ENCODE assay signal across 13 cellular contexts in the genomic region with DNA sequence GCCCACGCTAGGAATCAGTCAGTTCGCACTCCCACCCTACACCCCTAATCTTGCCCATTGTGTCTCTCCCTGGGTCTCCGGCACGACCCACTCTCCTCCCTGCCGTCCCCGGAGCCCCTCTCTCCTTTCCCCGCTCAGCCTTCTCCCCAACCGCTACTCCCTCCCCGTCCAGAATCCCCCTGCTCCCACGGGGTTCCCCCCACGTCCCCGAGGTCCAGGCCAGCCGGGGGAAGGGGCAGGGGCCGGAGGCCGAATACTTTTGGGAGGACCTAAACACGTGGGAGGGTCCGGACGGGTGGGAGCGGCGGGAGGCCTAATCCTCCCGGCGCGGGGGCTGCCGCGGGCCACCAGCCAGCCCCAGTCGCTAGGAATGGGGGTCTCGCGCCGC. TPM values are rescaled to one million over a fixed set of nuclear protein-coding genes. Genes with fewer than 3 reads are reported as not detected.
DNase-seq lines count a peak whose midpoint lies in the region; ATAC-seq and TF ChIP-seq lines count a peak whose summit lies in the region.
"Had no signal": no experiment of that assay in that cellular context is flagged by ENCODE, and none has a peak within 500 bp of the region (broad histone marks: within the 10 kb centered on the region; RNA-seq: fewer than 3 reads in every experiment).

No MANE protein-coding gene starts in this region.

- H3K4me1 Mint-ChIP-seq in stimulated activated naive B cell treated with anti-CD40 and anti-IgM and Interleukin-4, amounts not matched to agents 10 μg/mL and 1 μg/mL and 100 μg/mL, for 72 hours: peaks cover 24 to 31% of the 10 kb centered on the region in 2 donors

- TF ChIP-seq POLR2A in IMR-90 (IDR thresholded peaks at IDR 0.05; ENCODE audit: low read depth, low read length): no peak

- H3K36me3 ChIP-seq in IMR-90 (ENCODE audit: control insufficient read depth, insufficient read depth, low read length) (no peaks in the 10 kb centered on the region), fibroblast of lung (ENCODE audit: control insufficient read depth, insufficient read depth, low read length) (no peaks in the 10 kb centered on the region), mucosa of descending colon (ENCODE audit: low read depth) (no peaks in the 10 kb centered on the region)

- H3K27ac ChIP-seq in IMR-90 (ENCODE audit: insufficient read depth, low read length): peak overlapping the region; percentile 34; the same call in 1 of the 2 replicates
- H3K27ac ChIP-seq in fibroblast of lung (ENCODE audit: insufficient read depth, low read length): no peak overlapping the region
- H3K27ac ChIP-seq: epithelial cell of prostate had no signal

- H3K4me3 ChIP-seq in IMR-90 (ENCODE audit: insufficient read depth, low read depth, low read length): peak overlapping the region; percentile 14; the same call in 1 of the 2 replicates
- peak overlapping the region in 3 of 4 experiments; percentile 14 to 65 (median 46) for H3K4me3 ChIP-seq in fibroblast of lung (replicated peaks in 1 of 4; ENCODE audit: control extremely low read depth in 1 of 4, insufficient read depth in 1 of 4, low read depth in 3 of 4, low read length in 4 of 4)
- H3K4me3 ChIP-seq in mucosa of descending colon: peak overlapping the region; percentile 24

- H4K91ac ChIP-seq in IMR-90 (ENCODE audit: insufficient read depth, low read depth, low read length): no peak overlapping the region

- H2AK9ac ChIP-seq in IMR-90 (replicated peaks; ENCODE audit: low read depth, low read length, poor library complexity): no peak overlapping the region

- POLR2A ChIA-PET in IMR-90 (lab: Charles Lee; ENCODE audit: unreplicated experiment): no interaction called here

- no peak overlapping the region for H2BK120ac ChIP-seq in IMR-90 (ENCODE audit: low read depth, low read length)

- 0 out of 2 replicates have a peak, but pooled peaks cover 3% of the 10 kb centered on the region for H4K20me1 ChIP-seq in IMR-90 (ENCODE audit: insufficient read depth, low read length)
- H4K20me1 ChIP-seq in fibroblast of lung (ENCODE audit: control insufficient read depth, extremely low read depth, insufficient read depth, low read length): no peaks in the 10 kb centered on the region

- H3K4me3 Mint-ChIP-seq in stimulated activated naive B cell treated with anti-CD40 and anti-IgM and Interleukin-4, amounts not matched to agents 10 μg/mL and 1 μg/mL and 100 μg/mL, for 72 hours: peak overlapping the region; percentile 55 to 71
- H3K4me3 Mint-ChIP-seq: activated naive CD8-positive, alpha-beta T cell; CD4-positive, alpha-beta memory T cell had no signal

- H2BK20ac ChIP-seq in IMR-90 (ENCODE audit: low read depth, low read length): no peak overlapping the region

- H3K4me1 ChIP-seq in IMR-90 (ENCODE audit: control insufficient read depth, insufficient read depth, low read length): peaks cover 24% of the 10 kb centered on the region
- peaks cover 9% of the 10 kb centered on the region for H3K4me1 ChIP-seq in fibroblast of lung (ENCODE audit: control insufficient read depth, extremely low read depth, insufficient read depth, low read length)
- peaks cover 42% of the 10 kb centered on the region for H3K4me1 ChIP-seq in mucosa of descending colon (ENCODE audit: low read depth)

- H3K27me3 ChIP-seq in IMR-90 (ENCODE audit: control insufficient read depth, insufficient read depth, low read length): peaks cover 21% of the 10 kb centered on the region
- peaks cover 31% of the 10 kb centered on the region for H3K27me3 ChIP-seq in fibroblast of lung (ENCODE audit: control insufficient read depth, insufficient read depth, low read length)

- no peak overlapping the region for H4K8ac ChIP-seq in IMR-90 (ENCODE audit: low read depth in 2 of 2, low read length in 2 of 2)

- H3K27ac Mint-ChIP-seq in stimulated activated naive B cell treated with anti-CD40 and anti-IgM and Interleukin-4, amounts not matched to agents 10 μg/mL and 1 μg/mL and 100 μg/mL, for 72 hours: no peak overlapping the region
- H3K27ac Mint-ChIP-seq: activated naive CD8-positive, alpha-beta T cell; CD4-positive, alpha-beta memory T cell had no signal

- H3K27me3 Mint-ChIP-seq in stimulated activated naive B cell treated with anti-CD40 and anti-IgM and Interleukin-4, amounts not matched to agents 10 μg/mL and 1 μg/mL and 100 μg/mL, for 72 hours: peaks cover 32 to 36% of the 10 kb centered on the region in 2 donors
- H3K27me3 Mint-ChIP-seq: activated naive CD8-positive, alpha-beta T cell had no signal

- H2BK15ac ChIP-seq in IMR-90 (ENCODE audit: low read depth, low read length): no peak overlapping the region

- CTCF ChIA-PET in IMR-90 (lab: Yijun Ruan, JAX): no interaction called here

- H3K4ac ChIP-seq in IMR-90 (ENCODE audit: low read depth, low read length): no peak overlapping the region

- peaks cover 4 to 8% of the 10 kb centered on the region in 2 donors for H3K9me3 Mint-ChIP-seq in stimulated activated naive B cell treated with anti-CD40 and anti-IgM and Interleukin-4, amounts not matched to agents 10 μg/mL and 1 μg/mL and 100 μg/mL, for 72 hours

- H3K9me3 ChIP-seq in IMR-90 (ENCODE audit: control insufficient read depth, insufficient read depth, low read length) (peaks cover 14% of the 10 kb centered on the region), fibroblast of lung (ENCODE audit: control insufficient read depth, insufficient read depth, low read depth, low read length) (no peaks in the 10 kb centered on the region), mucosa of descending colon (peaks cover 6% of the 10 kb centered on the region)

- peak overlapping the region; percentile 36; the same call in 1 of the 2 replicates for H3K4me2 ChIP-seq in IMR-90 (ENCODE audit: low read depth, low read length)
- peak overlapping the region; percentile 25 for H3K4me2 ChIP-seq in fibroblast of lung (ENCODE audit: extremely low read depth, insufficient read depth, low read length)

- no peak overlapping the region for H3K23ac ChIP-seq in IMR-90 (ENCODE audit: low read depth, low read length)

- H2BK5ac ChIP-seq in IMR-90 (ENCODE audit: low read depth, low read length, poor library complexity, severe bottlenecking): no peak overlapping the region

- H3K14ac ChIP-seq in IMR-90 (replicated peaks; ENCODE audit: low read depth, low read length): no peak overlapping the region

- no peaks in the 10 kb centered on the region for H3K79me1 ChIP-seq in IMR-90 (ENCODE audit: low read depth in 1 of 2, low read length in 2 of 2)

- DNase-seq in IMR-90: no peak
- DNase-seq in fibroblast of lung (ENCODE audit: low read depth in 2 of 2): no peak
- peak in 1 of 3 donors; percentile 56 for DNase-seq in mucosa of descending colon
- no peak for DNase-seq in stimulated activated naive B cell treated with anti-CD40 and anti-IgM and Interleukin-4, amounts not matched to agents 10 μg/mL and 1 μg/mL and 100 μg/mL, for 72 hours
- DNase-seq in middle frontal gyrus (ENCODE audit: extremely low spot score, low spot score): no peak
- DNase-seq in activated CD4-positive, alpha-beta T cell treated with anti-CD3 and anti-CD28 coated beads for 1 hour: no peak
- no peak for DNase-seq in cerebellar nuclear complex (lab: John Stamatoyannopoulos, UW)
- DNase-seq in SIG-M5 (lab: John Stamatoyannopoulos, UW): no peak
- DNase-seq: CD4-positive, alpha-beta memory T cell; SHP77 treated with DMSO at 0.1 percent for 48 hours had no signal

- ATAC-seq in IMR-90 (ENCODE audit: low read depth) (no peak), mucosa of descending colon (no peak)
- no peak for ATAC-seq in stimulated activated naive B cell treated with anti-CD40 and anti-IgM and Interleukin-4, amounts not matched to agents 10 μg/mL and 1 μg/mL and 100 μg/mL, for 72 hours (replicated peaks)

- peaks cover 35 to 47% of the 10 kb centered on the region in 2 donors for H3K36me3 Mint-ChIP-seq in stimulated activated naive B cell treated with anti-CD40 and anti-IgM and Interleukin-4, amounts not matched to agents 10 μg/mL and 1 μg/mL and 100 μg/mL, for 72 hours

- no peak overlapping the region for H2AK5ac ChIP-seq in IMR-90 (ENCODE audit: low read depth, low read length)

- H3K79me2 ChIP-seq in fibroblast of lung (ENCODE audit: control insufficient read depth, insufficient read depth, low read length): no peaks in the 10 kb centered on the region

- no TSS peak for BruUV-seq in IMR-90 (replicated peaks; lab: Mats Ljungman, UMichigan)

- intact Hi-C loops in IMR-90 (cut with micrococcal nuclease): no loop called here
- intact Hi-C loops in mucosa of descending colon (cut with DNase I, micrococcal nuclease): no loop called here

- H3K9me1 ChIP-seq in IMR-90 (ENCODE audit: insufficient read depth, low read length): peaks cover 6% of the 10 kb centered on the region; the same call in 1 of the 2 replicates

- WGBS in IMR-90 (ENCODE audit: extremely low coverage in 2 of 2, insufficient read length in 1 of 2), 2 experiments: 20% methylated on average over 13 of the region's 29 CpGs; no CpG with 5 or more reads in 1 of the 2 experiments

- dilution Hi-C loops in IMR-90 (cut with HindIII; ENCODE audit: low sequenced_read_pairs, unreplicated experiment): no loop called here

- in situ Hi-C loops in IMR-90 (cut with MboI; ENCODE audit: low sequenced_read_pairs): no loop called here

- TF ChIP-seq CTCF in IMR-90 (conservative IDR thresholded peaks at IDR 0.05; ENCODE audit: low read depth, low read length) (no peak), fibroblast of lung (conservative IDR thresholded peaks at IDR 0.05 in 1 of 2, IDR thresholded peaks at IDR 0.05 in 1 of 2; ENCODE audit: low read depth in 1 of 2, low read length in 2 of 2) (no peak), mucosa of descending colon (IDR thresholded peaks at IDR 0.05) (no peak)

- H3K56ac ChIP-seq in IMR-90 (ENCODE audit: extremely low read depth, insufficient read depth, low read length): no peak overlapping the region

- H3K9ac ChIP-seq in IMR-90 (ENCODE audit: low read depth, low read length): no peak overlapping the region; the same call in 1 of the 2 replicates
- H3K9ac ChIP-seq in fibroblast of lung (ENCODE audit: insufficient read depth, low read length): peak overlapping the region; percentile 30

- no peak for TF ChIP-seq RAD21 in IMR-90 (IDR thresholded peaks at IDR 0.05; ENCODE audit: low read length)

- no peak overlapping the region for H4K5ac ChIP-seq in IMR-90 (ENCODE audit: low read depth, low read length)

- H3K18ac ChIP-seq in IMR-90 (ENCODE audit: low read depth, low read length): no peak overlapping the region; the same call in 1 of the 2 replicates

- H2AFZ ChIP-seq in IMR-90 (replicated peaks; ENCODE audit: low read length, poor library complexity): no peak overlapping the region
- no peak overlapping the region for H2AFZ ChIP-seq in fibroblast of lung (ENCODE audit: low read length)

RNA-seq across cellular contexts. Expression of a gene that starts 0.6 kb away (rescaled TPM):
- total RNA-seq in IMR-90 (2012; rRNA removed) (not detected in 2 replicates), fibroblast of lung (65.6 and 174 TPM in 2 replicates), mucosa of descending colon (100 to 1,000 TPM in 1 of 3 donors, 10 to 100 TPM in 2; 82.6 to 202 (median 98.9) TPM)
- polyA plus RNA-seq in IMR-90 (2012; rRNA removed) (1.4 and 1.6 TPM in 2 replicates), fibroblast of lung (9.8 and 67.0 TPM in 2 replicates)
- 1.7 and 2.1 TPM in 2 replicates for polyA plus RNA-seq in IMR-90 (2012; cell fraction: cytosol; rRNA removed)
- polyA plus RNA-seq in IMR-90 (2012; cell fraction: nucleus; rRNA removed; ENCODE audit: low replicate concordance): 1.0 and 2.4 TPM in 2 replicates
- polyA plus RNA-seq in fibroblast of lung (2012): 12.4 and 95.1 TPM in 2 replicates
- 6.5 TPM in 1 of 2 replicates, not detected in the other for polyA minus RNA-seq in fibroblast of lung (ENCODE audit: low replicate concordance)
- total RNA-seq: CD4-positive, alpha-beta memory T cell had no signal
- polyA plus RNA-seq: CD4-positive, alpha-beta memory T cell had no signal

RNA-seq across cellular contexts. Expression of a gene that starts 17.5 kb away (rescaled TPM):
- not detected in 2 replicates for total RNA-seq in IMR-90 (2012; rRNA removed)
- not detected in 2 replicates for polyA plus RNA-seq in IMR-90 (2012; rRNA removed)
- not detected in 2 replicates for polyA plus RNA-seq in IMR-90 (2012; cell fraction: cytosol; rRNA removed)
- 0.02 TPM in 1 of 2 replicates, not detected in the other for polyA plus RNA-seq in IMR-90 (2012; cell fraction: nucleus; rRNA removed; ENCODE audit: low replicate concordance)
- total RNA-seq in fibroblast of lung: 0.50 and 2.6 TPM in 2 replicates
- 0.05 and 0.09 TPM in 2 replicates for polyA plus RNA-seq in fibroblast of lung
- polyA plus RNA-seq in fibroblast of lung (2012): 0.27 TPM in 1 of 2 replicates, not detected in the other
- polyA minus RNA-seq in fibroblast of lung (ENCODE audit: low replicate concordance): not detected in 2 replicates
- total RNA-seq in mucosa of descending colon: 10 to 100 TPM; 29.9 to 53.0 (median 30.2) TPM

RNA-seq across cellular contexts. Expression of a gene that starts 17.7 kb away (rescaled TPM):
- total RNA-seq in IMR-90 (2012; rRNA removed): not detected in 2 replicates
- 0.06 and 0.07 TPM in 2 replicates for polyA plus RNA-seq in IMR-90 (2012; rRNA removed)
- 0.07 TPM in 1 of 2 replicates, not detected in the other for polyA plus RNA-seq in IMR-90 (2012; cell fraction: cytosol; rRNA removed)
- polyA plus RNA-seq in IMR-90 (2012; cell fraction: nucleus; rRNA removed; ENCODE audit: low replicate concordance): not detected in 2 replicates
- total RNA-seq in fibroblast of lung: 0.33 and 1.0 TPM in 2 replicates
- 0.03 and 0.10 TPM in 2 replicates for polyA plus RNA-seq in fibroblast of lung
- polyA plus RNA-seq in fibroblast of lung (2012): 0.08 TPM in 1 of 2 replicates, not detected in the other
- not detected in 2 replicates for polyA minus RNA-seq in fibroblast of lung (ENCODE audit: low replicate concordance)
- total RNA-seq in mucosa of descending colon: 10 to 100 TPM; 11.8 to 14.5 (median 14.5) TPM
- total RNA-seq: myocyte had no signal

RNA-seq across cellular contexts. Expression of a gene that starts 27.8 kb away (rescaled TPM):
- total RNA-seq in IMR-90 (2012; rRNA removed) (19.4 and 20.6 TPM in 2 replicates), fibroblast of lung (26.7 and 41.3 TPM in 2 replicates), mucosa of descending colon (100 to 1,000 TPM; 151 to 228 (median 202) TPM)
- polyA plus RNA-seq in IMR-90 (2012; rRNA removed) (50.6 and 59.7 TPM in 2 replicates), fibroblast of lung (20.8 and 29.2 TPM in 2 replicates)
- 56.1 and 62.3 TPM in 2 replicates for polyA plus RNA-seq in IMR-90 (2012; cell fraction: cytosol; rRNA removed)
- 76.7 and 123 TPM in 2 replicates for polyA plus RNA-seq in IMR-90 (2012; cell fraction: nucleus; rRNA removed; ENCODE audit: low replicate concordance)
- polyA plus RNA-seq in fibroblast of lung (2012): 36.9 and 51.0 TPM in 2 replicates
- 51.9 and 52.5 TPM in 2 replicates for polyA minus RNA-seq in fibroblast of lung (ENCODE audit: low replicate concordance)

RNA-seq across cellular contexts. Expression of a gene that starts 38.3 kb away (rescaled TPM):
- total RNA-seq in IMR-90 (2012; rRNA removed) (1.4 TPM in 2 replicates), fibroblast of lung (7.7 and 9.6 TPM in 2 replicates), mucosa of descending colon (10 to 100 TPM; 10.9 to 11.8 (median 11.3) TPM)
- polyA plus RNA-seq in IMR-90 (2012; rRNA removed) (2.6 and 4.0 TPM in 2 replicates), fibroblast of lung (1.2 TPM in 2 replicates)
- polyA plus RNA-seq in IMR-90 (2012; cell fraction: cytosol; rRNA removed): 2.1 and 5.8 TPM in 2 replicates
- 2.2 and 7.1 TPM in 2 replicates for polyA plus RNA-seq in IMR-90 (2012; cell fraction: nucleus; rRNA removed; ENCODE audit: low replicate concordance)
- polyA plus RNA-seq in fibroblast of lung (2012): 3.6 and 4.2 TPM in 2 replicates
- 0.43 and 0.44 TPM in 2 replicates for polyA minus RNA-seq in fibroblast of lung (ENCODE audit: low replicate concordance)

Comparison
In these comparisons a context has a peak if more than half of its experiments do, and no peak if none do; other contexts are left out.
1. RNA of a gene that starts 0.6 kb away (total RNA-seq): 82.6 to 202 TPM in mucosa of descending colon and 65.6 to 174 TPM in fibroblast of lung; not detected in IMR-90; every median in the first group is over 10 times any median in the second.
2. Peak in every context shown above with its lines, with median percentiles within 50 percentile points of each other: H3K4me3 ChIP-seq.